In the genomic region with DNA sequence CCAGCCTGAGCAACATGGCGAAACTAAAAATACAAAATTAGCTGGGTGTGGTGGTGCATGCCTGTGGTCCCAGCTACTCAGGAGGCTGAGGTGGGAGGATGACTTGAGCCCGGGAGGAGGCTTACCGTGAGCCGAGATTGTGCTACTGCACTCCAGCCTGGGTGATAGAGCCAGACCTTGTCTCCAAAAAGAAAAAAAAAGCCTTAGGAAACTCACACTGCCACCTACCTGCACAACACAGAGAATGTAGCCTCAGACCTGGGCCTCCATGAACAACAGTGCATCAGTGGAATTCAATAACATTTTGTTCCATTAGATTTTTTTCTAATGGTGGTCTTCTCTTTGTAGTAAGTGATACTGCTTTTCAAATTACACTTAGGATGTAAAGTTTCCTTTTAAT, we compare ENCODE assay signal across 11 cellular contexts.
DNase-seq lines count a peak whose midpoint lies in the region; ATAC-seq, FAIRE-seq and TF ChIP-seq lines count a peak whose summit lies in the region.
"Had no signal": no experiment of that assay in that cellular context is flagged by ENCODE, and none has a peak within 500 bp of the region (broad histone marks: within the 10 kb centered on the region; RNA-seq: fewer than 3 reads in every experiment).

No MANE protein-coding gene starts in this region.

- TF ChIP-seq EP300 in K562 (IDR thresholded peaks at IDR 0.05; ENCODE audit: low read length) = no peak

- peak; percentile 78 for ATAC-seq in K562
- no peak for ATAC-seq in activated naive CD8-positive, alpha-beta T cell treated with anti-CD3 and anti-CD28 coated beads, Interleukin-2, amount 50 U/mL, for 24 hours
- ATAC-seq: activated T-helper 17 cell treated with anti-CD3 and anti-CD28 coated beads, Interleukin-2, amount 50 U/mL, for 72 hours had no signal

- no peak overlapping the region for H2AFZ ChIP-seq in K562 (ENCODE audit: low read depth, low read length)
- H2AFZ ChIP-seq in osteoblast (ENCODE audit: low read length) = no peak overlapping the region

- H3K4me1 Mint-ChIP-seq in activated naive CD8-positive, alpha-beta T cell treated with anti-CD3 and anti-CD28 coated beads, Interleukin-2, amount 50 U/mL, for 24 hours = no peaks in the 10 kb centered on the region
- H3K4me1 Mint-ChIP-seq: activated T-helper 17 cell treated with anti-CD3 and anti-CD28 coated beads, Interleukin-2, amount 50 U/mL, for 72 hours; neural crest cell had no signal

- H3K4me2 ChIP-seq in K562 (ENCODE audit: insufficient read depth, low read length) = no peak overlapping the region
- H3K4me2 ChIP-seq in osteoblast (ENCODE audit: insufficient read depth, low read length) = no peak overlapping the region
- H3K4me2 ChIP-seq: KMS-11 had no signal

- CTCF ChIA-PET in K562 (lab: Yijun Ruan, JAX; ENCODE audit: low intra/inter-chr PET ratio) = no interaction called here

- WGBS in K562 (ENCODE audit: insufficient coverage, low coverage, missing lambda C conversion rate) = 0% methylated on average over 4 of the region's 4 CpGs

- H3K79me2 ChIP-seq in K562 (ENCODE audit: control insufficient read depth, insufficient read depth, low read length) = no peaks in the 10 kb centered on the region
- no peaks in the 10 kb centered on the region for H3K79me2 ChIP-seq in osteoblast (ENCODE audit: insufficient read depth, low read length)

- no peak overlapping the region for H3K27ac Mint-ChIP-seq in activated naive CD8-positive, alpha-beta T cell treated with anti-CD3 and anti-CD28 coated beads, Interleukin-2, amount 50 U/mL, for 24 hours
- H3K27ac Mint-ChIP-seq: activated T-helper 17 cell treated with anti-CD3 and anti-CD28 coated beads, Interleukin-2, amount 50 U/mL, for 72 hours had no signal

- no peak overlapping the region for H3K4me3 ChIP-seq in K562
- H3K4me3 ChIP-seq in osteoblast (ENCODE audit: insufficient read depth, low read length) = no peak overlapping the region

- no peaks in the 10 kb centered on the region for H3K9me3 Mint-ChIP-seq in activated naive CD8-positive, alpha-beta T cell treated with anti-CD3 and anti-CD28 coated beads, Interleukin-2, amount 50 U/mL, for 24 hours
- H3K9me3 Mint-ChIP-seq: activated T-helper 17 cell treated with anti-CD3 and anti-CD28 coated beads, Interleukin-2, amount 50 U/mL, for 72 hours; neural crest cell had no signal

- H3K27me3 ChIP-seq in K562 (ENCODE audit: control insufficient read depth in 2 of 2, insufficient read depth in 2 of 2, low read length in 2 of 2) = peaks cover 3 to 48% of the 10 kb centered on the region in 2 experiments; a peak in 2 of 5 replicates
- H3K27me3 ChIP-seq in osteoblast (ENCODE audit: insufficient read depth, low read length) = no peaks in the 10 kb centered on the region

- no peaks in the 10 kb centered on the region for H3K4me1 ChIP-seq in K562 (replicated peaks in 1 of 2; ENCODE audit: control insufficient read depth in 2 of 2, insufficient read depth in 2 of 2, low read length in 2 of 2)
- peaks cover 10% of the 10 kb centered on the region for H3K4me1 ChIP-seq in osteoblast (ENCODE audit: insufficient read depth, low read length)

- H3K27ac ChIP-seq in K562 (ENCODE audit: extremely low read depth, low read depth, low read length) = no peak overlapping the region
- no peak overlapping the region for H3K27ac ChIP-seq in osteoblast (ENCODE audit: low read depth, low read length)
- H3K27ac ChIP-seq: KMS-11 had no signal

- peaks cover 6% of the 10 kb centered on the region for H3K27me3 Mint-ChIP-seq in activated naive CD8-positive, alpha-beta T cell treated with anti-CD3 and anti-CD28 coated beads, Interleukin-2, amount 50 U/mL, for 24 hours
- H3K27me3 Mint-ChIP-seq: activated T-helper 17 cell treated with anti-CD3 and anti-CD28 coated beads, Interleukin-2, amount 50 U/mL, for 72 hours had no signal

- in situ Hi-C loops in K562 (cut with MboI) = no loop called here

- H3K36me3 Mint-ChIP-seq in activated naive CD8-positive, alpha-beta T cell treated with anti-CD3 and anti-CD28 coated beads, Interleukin-2, amount 50 U/mL, for 24 hours (ENCODE audit: low read depth) = no peaks in the 10 kb centered on the region

- DNase-seq in DMS53 treated with DMSO at 0.1 percent for 48 hours (lab: John Stamatoyannopoulos, UW; ENCODE audit: unreplicated experiment) (peak; percentile 4), HuH-7.5 (ENCODE audit: low spot score) (peak; percentile 52), K562 (ENCODE audit: extremely low read depth in 1 of 4, low spot score in 3 of 4) (no peak), kidney glomerular epithelial cell (lab: John Stamatoyannopoulos, UW) (peak; percentile 21), osteoblast (ENCODE audit: insufficient read length, low spot score, missing footprints) (no peak)
- no peak for DNase-seq in activated CD4-positive, alpha-beta T cell treated with anti-CD3 and anti-CD28 coated beads for 4 hours
- no peak for DNase-seq in activated naive CD8-positive, alpha-beta T cell treated with anti-CD3 and anti-CD28 coated beads, Interleukin-2, amount 50 U/mL, for 24 hours
- no peak for DNase-seq in activated naive CD4-positive, alpha-beta T cell (lab: John Stamatoyannopoulos, UW)

- FAIRE-seq in K562 (lab: Jason Lieb, UNC) = no peak

- H4K20me1 ChIP-seq in K562 (replicated peaks; ENCODE audit: control insufficient read depth, insufficient read depth, low read length) (no peaks in the 10 kb centered on the region), osteoblast (ENCODE audit: insufficient read depth, low read length) (no peaks in the 10 kb centered on the region)

- H3K9me3 ChIP-seq in K562 (replicated peaks; ENCODE audit: control insufficient read depth, insufficient read depth, low read depth, low read length) (no peaks in the 10 kb centered on the region), osteoblast (ENCODE audit: low read depth, low read length) (no peaks in the 10 kb centered on the region)

- no peak overlapping the region for H3K9ac ChIP-seq in K562 (ENCODE audit: insufficient read depth in 1 of 2, low read depth in 2 of 2, low read length in 2 of 2)
- H3K9ac ChIP-seq: KMS-11 had no signal

- no peaks in the 10 kb centered on the region for H3K9me1 ChIP-seq in K562 (ENCODE audit: control insufficient read depth, insufficient read depth, low read length)

- TF ChIP-seq POLR2A in K562 (conservative IDR thresholded peaks at IDR 0.05) = no peak

- BruUV-seq in K562 (replicated peaks; lab: Mats Ljungman, UMichigan) = no TSS peak

- no peak overlapping the region for H3K4me3 Mint-ChIP-seq in activated naive CD8-positive, alpha-beta T cell treated with anti-CD3 and anti-CD28 coated beads, Interleukin-2, amount 50 U/mL, for 24 hours
- H3K4me3 Mint-ChIP-seq: activated T-helper 17 cell treated with anti-CD3 and anti-CD28 coated beads, Interleukin-2, amount 50 U/mL, for 72 hours; neural crest cell had no signal

- H3K36me3 ChIP-seq in K562 (ENCODE audit: control insufficient read depth, insufficient read depth, low read length) (no peaks in the 10 kb centered on the region), osteoblast (ENCODE audit: insufficient read depth, low read length) (no peaks in the 10 kb centered on the region)

- POLR2A ChIA-PET in K562 (lab: Yijun Ruan, JAX) = interaction anchor here (0.6 kb wide), 1 partner anchor 9 kb away, joined by 3 read pairs; no protein-coding TSS in a partner anchor

- TF ChIP-seq CTCF in K562 (IDR thresholded peaks at IDR 0.05 in 2 of 3, conservative IDR thresholded peaks at IDR 0.05 in 1 of 3; ENCODE audit: insufficient read depth in 2 of 3, low read depth in 1 of 3, low read length in 3 of 3) = peak in 1 of 3 experiments; percentile 29; a peak in 1 of 6 replicates
- TF ChIP-seq CTCF in osteoblast (IDR thresholded peaks at IDR 0.05; ENCODE audit: extremely low read depth, low read depth, low read length) = no peak

- TF ChIP-seq RAD21 in K562 (CRISPR knock-in tag; conservative IDR thresholded peaks at IDR 0.05 in 1 of 2, IDR thresholded peaks at IDR 0.05 in 1 of 2) = no peak

- intact Hi-C loops in K562 (cut with micrococcal nuclease) = loop anchor here (10.0 kb wide), 1 partner anchor 158 kb away; no protein-coding TSS in a partner anchor

TF ChIP-seq in K562, 482 proteins besides CTCF, POLR2A, EP300 and RAD21:
- TF ChIP-seq XRCC5 (IDR thresholded peaks at IDR 0.05; ENCODE audit: low read depth, low read length) = no peak
- peak; percentile 67 for TF ChIP-seq ZNF384 (IDR thresholded peaks at IDR 0.05; ENCODE audit: low read depth, low read length)

Comparison
In these comparisons a context has a peak if more than half of its experiments do, and no peak if none do; other contexts are left out.
1. DNase-seq: peak in DMS53 treated with DMSO at 0.1 percent for 48 hours (single experiment), HuH-7.5 (single experiment) and kidney glomerular epithelial cell (single experiment); none in K562 (0 of 4), activated CD4-positive, alpha-beta T cell treated with anti-CD3 and anti-CD28 coated beads for 4 hours (0 of 2), activated naive CD8-positive, alpha-beta T cell treated with anti-CD3 and anti-CD28 coated beads, Interleukin-2, amount 50 U/mL, for 24 hours (single experiment), osteoblast (single experiment) and activated naive CD4-positive, alpha-beta T cell (0 of 4).